ENCODE assay signal across 33 cellular contexts in genomic region chr6:42162812-42163211, GRCh38. TPM values are rescaled to one million over a fixed set of nuclear protein-coding genes. Genes with fewer than 3 reads are reported as not detected.
"Had no signal": no experiment of that assay in that cellular context is flagged by ENCODE, and none has a peak within 500 bp of the region (broad histone marks: within the 10 kb centered on the region; RNA-seq: fewer than 3 reads in every experiment).

No MANE protein-coding gene starts in this region.

- H3K4me2 ChIP-seq: hepatocyte, smooth muscle cell had no signal

- ATAC-seq: foreskin keratinocyte; gastroesophageal sphincter; heart left ventricle; left lung; naive thymus-derived CD8-positive, alpha-beta T cell; sciatic nerve; stimulated activated naive CD8-positive, alpha-beta T cell treated with anti-CD3 and anti-CD28 coated beads, Interleukin-15, amount 100 ng/mL, for 72 hours had no signal

- DNase-seq: colonic mucosa; effector CD8-positive, alpha-beta T cell; foreskin keratinocyte; heart left ventricle; kidney; left lung; naive thymus-derived CD8-positive, alpha-beta T cell; stimulated activated CD4-positive, alpha-beta T cell treated with anti-CD3 and anti-CD28 coated beads, Interleukin-12 subunit alpha, Interleukin-12 subunit beta, amount 100 ng/mL, for 4 hours; stimulated activated CD4-positive, alpha-beta T cell treated with anti-CD3 and anti-CD28 coated beads, Interleukin-1b, Interleukin-23, amount 100 ng/mL, for 48 hours; stimulated activated CD4-positive, alpha-beta T cell treated with anti-CD3 and anti-CD28 coated beads, Interleukin-4, amount 100 ng/mL, for 1 hour; stimulated activated CD8-positive, alpha-beta memory T cell treated with anti-CD3 and anti-CD28 coated beads, Interleukin-4, amount 100 ng/mL, for 48 hours; stimulated activated naive CD4-positive, alpha-beta T cell; stimulated activated naive CD8-positive, alpha-beta T cell treated with anti-CD3 and anti-CD28 coated beads, Interleukin-15, amount 100 ng/mL, for 72 hours; trophoblast cell had no signal

- H3K9me3 ChIP-seq: colonic mucosa, esophagus muscularis mucosa, gastroesophageal sphincter, heart left ventricle, left lung, neutrophil, suprapubic skin, vagina had no signal

- H3K79me2 ChIP-seq: hepatocyte, parathyroid adenoma had no signal

- H3K27me3 ChIP-seq: colonic mucosa, foreskin keratinocyte, heart left ventricle, hepatocyte, left lung, suprapubic skin, vagina had no signal

- H3K4me3 Mint-ChIP-seq: dendritic cell treated with granulocyte-macrophage colony-stimulating factor and Interleukin-4, amounts not matched to agents 40 ng/mL and 50 ng/mL, for 4 days; naive thymus-derived CD8-positive, alpha-beta T cell; nephron progenitor cell; stimulated activated naive CD8-positive, alpha-beta T cell treated with anti-CD3 and anti-CD28 coated beads, Interleukin-15, amount 100 ng/mL, for 72 hours had no signal

- H3K4me3 ChIP-seq: colonic mucosa, esophagus muscularis mucosa, gastroesophageal sphincter, heart left ventricle, hepatocyte, left lung, smooth muscle cell, suprapubic skin, vagina had no signal

- FAIRE-seq: endothelial cell of umbilical vein, kidney had no signal

- H3K36me3 ChIP-seq: colonic mucosa, esophagus muscularis mucosa, gastroesophageal sphincter, heart left ventricle, left lung, neutrophil, suprapubic skin, vagina had no signal

- H3K27ac Mint-ChIP-seq: dendritic cell treated with granulocyte-macrophage colony-stimulating factor and Interleukin-4, amounts not matched to agents 40 ng/mL and 50 ng/mL, for 4 days; naive thymus-derived CD8-positive, alpha-beta T cell; nephron progenitor cell; progenitor cell of endocrine pancreas; stimulated activated naive CD8-positive, alpha-beta T cell treated with anti-CD3 and anti-CD28 coated beads, Interleukin-15, amount 100 ng/mL, for 72 hours had no signal

- H2AFZ ChIP-seq: hepatocyte, parathyroid adenoma had no signal

- H3K9me3 Mint-ChIP-seq: dendritic cell treated with granulocyte-macrophage colony-stimulating factor and Interleukin-4, amounts not matched to agents 40 ng/mL and 50 ng/mL, for 4 days; naive thymus-derived CD8-positive, alpha-beta T cell; nephron progenitor cell; stimulated activated naive CD8-positive, alpha-beta T cell treated with anti-CD3 and anti-CD28 coated beads, Interleukin-15, amount 100 ng/mL, for 72 hours had no signal

- H3K9ac ChIP-seq: parathyroid adenoma had no signal

- H3K36me3 Mint-ChIP-seq: naive thymus-derived CD8-positive, alpha-beta T cell had no signal

- H3K27ac ChIP-seq: colonic mucosa, esophagus muscularis mucosa, foreskin keratinocyte, gastroesophageal sphincter, heart left ventricle, hepatocyte, left lung, neutrophil, parathyroid adenoma, suprapubic skin, vagina had no signal

- H3K4me1 ChIP-seq: colonic mucosa, esophagus muscularis mucosa, gastroesophageal sphincter, left lung, parathyroid adenoma had no signal

RNA-seq across cellular contexts. Expression of gene GUCA1A, which starts 10.4 kb away (rescaled TPM):
- total RNA-seq: colonic mucosa; esophagus muscularis mucosa; foreskin keratinocyte; kidney; lower leg skin; lung microvascular endothelial cell; mesenteric fat pad; myocyte; naive thymus-derived CD8-positive, alpha-beta T cell; omental fat pad; sciatic nerve; ureter; vagina had no signal
- polyA plus RNA-seq: heart left ventricle; naive thymus-derived CD8-positive, alpha-beta T cell had no signal

RNA-seq across cellular contexts. Expression of gene GUCA1B, which starts 31.9 kb away (rescaled TPM):
- total RNA-seq: vagina had no signal
- polyA plus RNA-seq: hepatocyte; naive thymus-derived CD8-positive, alpha-beta T cell had no signal
